ENCODE assay signal across 8 cellular contexts in the genomic region with DNA sequence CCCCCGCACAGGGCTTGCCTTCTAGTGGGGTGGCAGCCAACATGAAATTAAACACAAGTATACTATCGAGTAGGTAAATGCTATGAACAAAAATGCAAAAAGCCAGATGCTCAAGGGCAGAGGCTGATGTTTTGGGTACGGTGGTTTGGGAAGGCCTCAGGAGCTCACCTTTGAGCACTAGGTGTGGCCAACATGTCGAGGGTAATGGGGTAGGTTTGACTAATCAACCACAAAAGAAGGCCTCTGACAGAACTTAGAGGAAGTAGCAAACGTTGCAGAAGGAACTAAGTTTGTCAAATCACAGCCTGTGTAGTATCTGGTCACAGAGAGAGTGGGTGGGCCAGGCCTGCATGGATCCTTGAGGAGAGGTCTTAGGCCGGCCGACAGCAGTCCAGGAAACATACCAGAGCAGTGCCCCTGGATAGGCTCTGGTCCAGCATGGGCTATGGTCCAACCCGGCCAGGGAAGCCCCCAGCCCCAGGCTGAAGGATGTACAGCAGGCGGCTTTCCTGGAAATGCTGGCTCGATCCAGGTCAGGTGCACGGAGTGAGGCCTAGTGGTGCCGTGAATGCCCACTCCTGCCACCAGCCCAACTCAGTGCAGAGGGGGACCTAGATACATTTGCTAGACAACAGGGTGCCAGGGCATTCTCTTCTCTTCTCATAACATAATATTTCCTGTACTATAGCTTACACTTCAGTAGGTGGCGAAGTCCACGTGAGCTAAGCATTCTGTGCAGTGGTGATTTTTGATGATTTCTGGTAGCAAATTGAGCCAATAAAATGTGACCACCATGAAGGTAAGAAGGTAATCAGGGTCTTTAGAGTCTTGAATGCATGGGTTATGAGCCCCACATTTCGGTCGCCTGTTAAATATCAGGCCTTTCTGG. TPM values are rescaled to one million over a fixed set of nuclear protein-coding genes. Genes with fewer than 3 reads are reported as not detected.
DNase-seq lines count a peak whose midpoint lies in the region; ATAC-seq lines count a peak whose summit lies in the region.

No MANE protein-coding gene starts in this region.

- H3K4me2 ChIP-seq in neuronal stem cell (ENCODE audit: insufficient read depth, low read length, poor library complexity, severe bottlenecking), result no peak overlapping the region

- H3K9me3 Mint-ChIP-seq in activated naive CD8-positive, alpha-beta T cell treated with anti-CD3 and anti-CD28 coated beads, Interleukin-2, amount 50 U/mL, for 24 hours, result no peaks in the 10 kb centered on the region

- no peak overlapping the region for H3K4ac ChIP-seq in neuronal stem cell (ENCODE audit: low read length)

- H2BK15ac ChIP-seq in neuronal stem cell (ENCODE audit: low read length), result no peak overlapping the region

- no peak overlapping the region for H4K8ac ChIP-seq in neuronal stem cell (ENCODE audit: low read depth, low read length)

- no peaks in the 10 kb centered on the region for H3K79me1 ChIP-seq in neuronal stem cell (ENCODE audit: low read depth, low read length)

- no peak overlapping the region for H2BK12ac ChIP-seq in neuronal stem cell (ENCODE audit: low read length)

- H3K4me3 ChIP-seq in neuronal stem cell (ENCODE audit: low read length in 2 of 2), result no peak overlapping the region

- H3K4me1 ChIP-seq in neuronal stem cell (ENCODE audit: control insufficient read depth in 2 of 2, insufficient read depth in 1 of 2, low read depth in 1 of 2, low read length in 2 of 2), result peaks cover 0 to 5% of the 10 kb centered on the region in 2 donors

- peaks cover 3% of the 10 kb centered on the region for H3K27me3 Mint-ChIP-seq in activated naive CD8-positive, alpha-beta T cell treated with anti-CD3 and anti-CD28 coated beads, Interleukin-2, amount 50 U/mL, for 24 hours

- no peak overlapping the region for H2AK5ac ChIP-seq in neuronal stem cell (ENCODE audit: low read depth, low read length)

- peaks cover 0 to 2% of the 10 kb centered on the region in 2 donors for H3K9me3 ChIP-seq in neuronal stem cell (replicated peaks in 1 of 2; ENCODE audit: control insufficient read depth in 2 of 2, insufficient read depth in 1 of 2, low read depth in 1 of 2, low read length in 2 of 2)

- H3K4me1 Mint-ChIP-seq in activated naive CD8-positive, alpha-beta T cell treated with anti-CD3 and anti-CD28 coated beads, Interleukin-2, amount 50 U/mL, for 24 hours, result peaks cover 26% of the 10 kb centered on the region

- DNase-seq in activated naive CD8-positive, alpha-beta T cell treated with anti-CD3 and anti-CD28 coated beads, Interleukin-2, amount 50 U/mL, for 24 hours, result no peak
- DNase-seq in neuronal stem cell (ENCODE audit: low spot score), result no peak
- DNase-seq in OCI-M2 (lab: John Stamatoyannopoulos, UW; ENCODE audit: unreplicated experiment), result no peak
- DNase-seq in T-helper 9 cell, result no peak
- DNase-seq in NCI-H1105 treated with DMSO at 0.1 percent for 48 hours (lab: John Stamatoyannopoulos, UW), result no peak

- ATAC-seq in GM19328 (IDR thresholded peaks at IDR 0.05; ENCODE audit: unreplicated experiment) (peak; percentile 90), HG03354 (IDR thresholded peaks at IDR 0.05; ENCODE audit: poor library complexity, severe bottlenecking, unreplicated experiment) (peak; percentile 72), HG03439 (IDR thresholded peaks at IDR 0.05; ENCODE audit: unreplicated experiment) (no peak)
- ATAC-seq in activated naive CD8-positive, alpha-beta T cell treated with anti-CD3 and anti-CD28 coated beads, Interleukin-2, amount 50 U/mL, for 24 hours, result peak; percentile 63

- no peak overlapping the region for H3K4me3 Mint-ChIP-seq in activated naive CD8-positive, alpha-beta T cell treated with anti-CD3 and anti-CD28 coated beads, Interleukin-2, amount 50 U/mL, for 24 hours

- no peak overlapping the region for H3K27ac Mint-ChIP-seq in activated naive CD8-positive, alpha-beta T cell treated with anti-CD3 and anti-CD28 coated beads, Interleukin-2, amount 50 U/mL, for 24 hours

- H2BK5ac ChIP-seq in neuronal stem cell (ENCODE audit: low read length), result no peak overlapping the region

- no CpG with 5 or more reads among the region's 16 CpGs for WGBS in neuronal stem cell (ENCODE audit: extremely low coverage in 2 of 2, insufficient read length in 2 of 2, insufficient replicate concordance in 1 of 2), 2 donors

- H2AFZ ChIP-seq in neuronal stem cell (ENCODE audit: low read length), result peak overlapping the region; percentile 57

- no peak overlapping the region for H3K14ac ChIP-seq in neuronal stem cell (ENCODE audit: low read length)

- no peak overlapping the region for H4K91ac ChIP-seq in neuronal stem cell (ENCODE audit: low read depth, low read length, poor library complexity)

- H3K27ac ChIP-seq in neuronal stem cell (replicated peaks; ENCODE audit: low read length), result no peak overlapping the region

- H3K36me3 Mint-ChIP-seq in activated naive CD8-positive, alpha-beta T cell treated with anti-CD3 and anti-CD28 coated beads, Interleukin-2, amount 50 U/mL, for 24 hours (ENCODE audit: low read depth), result no peaks in the 10 kb centered on the region

- H3K9ac ChIP-seq in neuronal stem cell (ENCODE audit: low read depth, low read length, poor library complexity), result no peak overlapping the region

- H3K18ac ChIP-seq in neuronal stem cell (ENCODE audit: low read length), result peak overlapping the region; percentile 15

- no peak overlapping the region for H3K23ac ChIP-seq in neuronal stem cell (ENCODE audit: low read depth, low read length, poor library complexity)

- H3K36me3 ChIP-seq in neuronal stem cell (replicated peaks in 1 of 2; ENCODE audit: control insufficient read depth in 2 of 2, insufficient read depth in 2 of 2, low read length in 2 of 2), result no peaks in the 10 kb centered on the region

- H2BK120ac ChIP-seq in neuronal stem cell (ENCODE audit: low read depth, low read length), result no peak overlapping the region

- no peaks in the 10 kb centered on the region for H3K27me3 ChIP-seq in neuronal stem cell (ENCODE audit: control insufficient read depth in 3 of 3, insufficient read depth in 3 of 3, low read depth in 1 of 3, low read length in 3 of 3)

RNA-seq across cellular contexts. Expression of a gene that starts 56.3 kb away (rescaled TPM):
- polyA plus RNA-seq in neuronal stem cell (2013, experiment 1 of 2), result under 0.01 TPM
- polyA plus RNA-seq in neuronal stem cell (2013, experiment 2 of 2), result 0.01 TPM
